ENCODE assay signal across 23 cellular contexts in the genomic region with DNA sequence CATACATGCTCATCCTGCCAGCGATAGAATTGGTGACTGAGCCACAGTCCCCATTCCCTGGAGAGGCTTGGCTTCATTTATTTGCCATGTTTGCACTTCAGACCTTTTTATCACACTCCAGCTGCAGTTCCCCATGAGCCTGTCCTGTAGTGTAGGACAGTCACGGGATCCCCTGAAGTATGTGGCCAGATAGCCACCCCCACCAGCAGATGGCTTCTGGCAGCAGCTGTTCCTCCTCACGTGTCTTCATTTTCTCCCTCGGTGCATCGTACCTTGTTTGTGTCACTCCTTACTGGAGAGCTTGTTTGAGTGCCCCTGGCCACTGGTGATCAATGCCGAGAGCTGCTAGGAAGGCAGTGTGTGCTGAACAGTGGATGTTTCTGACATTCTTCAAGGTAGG. TPM values are rescaled to one million over a fixed set of nuclear protein-coding genes. Genes with fewer than 3 reads are reported as not detected.
A peak's percentile ranks its signal among the peaks of the same experiment; 100 is the strongest.
DNase-seq lines count a peak whose midpoint lies in the region; ATAC-seq and TF ChIP-seq lines count a peak whose summit lies in the region.
"Had no signal": no experiment of that assay in that cellular context is flagged by ENCODE, and none has a peak within 500 bp of the region (broad histone marks: within the 10 kb centered on the region; RNA-seq: fewer than 3 reads in every experiment).

No MANE protein-coding gene starts in this region.

- H3K27me3 ChIP-seq in heart left ventricle = no peaks in the 10 kb centered on the region
- H3K27me3 ChIP-seq in psoas muscle (ENCODE audit: insufficient read depth in 3 of 3, low read length in 2 of 3) = no peaks in the 10 kb centered on the region
- no peaks in the 10 kb centered on the region for H3K27me3 ChIP-seq in CD8-positive, alpha-beta T cell (ENCODE audit: insufficient read depth, low read length)
- no peaks in the 10 kb centered on the region for H3K27me3 ChIP-seq in ovary
- H3K27me3 ChIP-seq: esophagus squamous epithelium, right lobe of liver had no signal

- WGBS in heart left ventricle, 4 donors = 40 to 49% (median 43%) methylated on average over 6 of the region's 6 CpGs
- WGBS in psoas muscle, 3 donors = 52 to 61% (median 53%) methylated on average over 6 of the region's 6 CpGs
- 45 to 58% (median 48%) methylated on average over 6 of the region's 6 CpGs for WGBS in ovary, 3 donors

- TF ChIP-seq CTCF in heart left ventricle (IDR thresholded peaks at IDR 0.05) (no peak), psoas muscle (IDR thresholded peaks at IDR 0.05) (no peak), ovary (IDR thresholded peaks at IDR 0.05) (no peak)
- no peak for TF ChIP-seq CTCF in CD8-positive, alpha-beta T cell (IDR thresholded peaks at IDR 0.05)

- peak; percentile 90 to 91 for DNase-seq in NCI-H187 (lab: John Stamatoyannopoulos, UW)
- peak; percentile 89 to 96 for DNase-seq in NCI-H524 (lab: John Stamatoyannopoulos, UW)
- DNase-seq in heart left ventricle = peak in 1 of 5 donors; percentile 48
- no peak for DNase-seq in psoas muscle
- DNase-seq in CD8-positive, alpha-beta T cell = no peak
- DNase-seq in ovary = no peak
- no peak for DNase-seq in SKM-1 (lab: John Stamatoyannopoulos, UW; ENCODE audit: unreplicated experiment)
- DNase-seq: activated CD4-positive, alpha-beta memory T cell treated with anti-CD3 and anti-CD28 coated beads, Interleukin-2, amount 10 ng/mL, durations not matched to agents 7 days and 5 days; amniotic stem cell; Calu3; effector CD4-positive, alpha-beta T cell; esophagus squamous epithelium; GF-D8; H9; NCI-H1105 treated with DMSO at 0.1 percent for 48 hours; NCI-H526; right lobe of liver; T-helper 2 cell; trophoblast cell had no signal

- peaks cover 4 to 96% (median 77%) of the 10 kb centered on the region in 9 donors for H3K36me3 ChIP-seq in heart left ventricle
- H3K36me3 ChIP-seq in psoas muscle (ENCODE audit: insufficient read depth in 1 of 2, low read depth in 1 of 2) = peaks cover 10 to 98% of the 10 kb centered on the region in 2 donors
- H3K36me3 ChIP-seq in CD8-positive, alpha-beta T cell (ENCODE audit: insufficient read depth, low read length) = peaks cover 36% of the 10 kb centered on the region
- H3K36me3 ChIP-seq in ovary = no peaks in the 10 kb centered on the region

- no peak overlapping the region for H3K27ac Mint-ChIP-seq in CD8-positive, alpha-beta T cell
- H3K27ac Mint-ChIP-seq: activated CD4-positive, alpha-beta memory T cell treated with anti-CD3 and anti-CD28 coated beads, Interleukin-2, amount 10 ng/mL, durations not matched to agents 7 days and 5 days; B cell; stimulated activated naive CD8-positive, alpha-beta T cell treated with anti-CD3 and anti-CD28 coated beads, Interleukin-15, Interleukin-2, amounts not matched to agents 100 ng/mL and 50 ng/mL, for 24 hours had no signal

- CTCF ChIA-PET in CD8-positive, alpha-beta T cell (lab: Charles Lee) = interaction anchor here (1.8 to 8.0 kb wide), 3 partner anchors 24 to 258 kb away, joined by 5 to 59 read pairs (median 6); no protein-coding TSS in a partner anchor

- H3K27ac ChIP-seq in heart left ventricle = peak overlapping the region in 10 of 12 donors; percentile 35 to 89 (median 74)
- peak overlapping the region; percentile 69 for H3K27ac ChIP-seq in psoas muscle
- no peak overlapping the region for H3K27ac ChIP-seq in CD8-positive, alpha-beta T cell (ENCODE audit: low read depth, low read length)
- H3K27ac ChIP-seq in ovary = no peak overlapping the region

- H3K4me3 ChIP-seq in heart left ventricle = no peak overlapping the region
- no peak overlapping the region for H3K4me3 ChIP-seq in psoas muscle
- H3K4me3 ChIP-seq in CD8-positive, alpha-beta T cell (ENCODE audit: low read depth, low read length) = no peak overlapping the region
- no peak overlapping the region for H3K4me3 ChIP-seq in ovary
- H3K4me3 ChIP-seq: esophagus squamous epithelium, right lobe of liver had no signal

- peaks cover 14 to 44% (median 26%) of the 10 kb centered on the region in 12 donors for H3K4me1 ChIP-seq in heart left ventricle
- peaks cover 5% of the 10 kb centered on the region for H3K4me1 ChIP-seq in psoas muscle
- no peaks in the 10 kb centered on the region for H3K4me1 ChIP-seq in CD8-positive, alpha-beta T cell (ENCODE audit: insufficient read depth, low read length)
- H3K4me1 ChIP-seq in ovary (ENCODE audit: insufficient read depth) = peaks cover 9% of the 10 kb centered on the region
- H3K4me1 ChIP-seq: right lobe of liver had no signal

- POLR2A ChIA-PET in CD8-positive, alpha-beta T cell (lab: Charles Lee) = no interaction called here

- H3K36me3 Mint-ChIP-seq in CD8-positive, alpha-beta T cell = peaks cover 89% of the 10 kb centered on the region

- ATAC-seq in heart left ventricle (peak in 3 of 4 donors; percentile 50 to 57 (median 53)), psoas muscle (no peak)
- ATAC-seq in CD8-positive, alpha-beta T cell = no peak
- ATAC-seq: right lobe of liver, WTC11 had no signal

- TF ChIP-seq POLR2A in heart left ventricle (IDR thresholded peaks at IDR 0.05) (no peak), ovary (IDR thresholded peaks at IDR 0.05) (no peak)

- H3K9me3 Mint-ChIP-seq in CD8-positive, alpha-beta T cell = no peaks in the 10 kb centered on the region
- H3K9me3 Mint-ChIP-seq: activated CD4-positive, alpha-beta memory T cell treated with anti-CD3 and anti-CD28 coated beads, Interleukin-2, amount 10 ng/mL, durations not matched to agents 7 days and 5 days; central memory CD8-positive, alpha-beta T cell; H9; stimulated activated naive CD8-positive, alpha-beta T cell treated with anti-CD3 and anti-CD28 coated beads, Interleukin-15, Interleukin-2, amounts not matched to agents 100 ng/mL and 50 ng/mL, for 24 hours; WTC11 had no signal

- H3K4me1 Mint-ChIP-seq in CD8-positive, alpha-beta T cell (ENCODE audit: low read depth) = no peaks in the 10 kb centered on the region
- H3K4me1 Mint-ChIP-seq: activated CD4-positive, alpha-beta memory T cell treated with anti-CD3 and anti-CD28 coated beads, Interleukin-2, amount 10 ng/mL, durations not matched to agents 7 days and 5 days; B cell; central memory CD8-positive, alpha-beta T cell had no signal

- TF ChIP-seq EP300 in ovary (IDR thresholded peaks at IDR 0.05) = no peak

- H3K9me3 ChIP-seq in heart left ventricle = no peaks in the 10 kb centered on the region
- H3K9me3 ChIP-seq in psoas muscle = no peaks in the 10 kb centered on the region
- H3K9me3 ChIP-seq in CD8-positive, alpha-beta T cell (ENCODE audit: low read length) = no peaks in the 10 kb centered on the region
- no peaks in the 10 kb centered on the region for H3K9me3 ChIP-seq in ovary
- H3K9me3 ChIP-seq: esophagus squamous epithelium, right lobe of liver had no signal

- H3K4me3 Mint-ChIP-seq in CD8-positive, alpha-beta T cell = no peak overlapping the region
- H3K4me3 Mint-ChIP-seq: activated CD4-positive, alpha-beta memory T cell treated with anti-CD3 and anti-CD28 coated beads, Interleukin-2, amount 10 ng/mL, durations not matched to agents 7 days and 5 days; B cell; central memory CD8-positive, alpha-beta T cell; H9; stimulated activated naive CD8-positive, alpha-beta T cell treated with anti-CD3 and anti-CD28 coated beads, Interleukin-15, Interleukin-2, amounts not matched to agents 100 ng/mL and 50 ng/mL, for 24 hours; WTC11 had no signal

- intact Hi-C loops in heart left ventricle (cut with DNase I) = loop anchor here (1.0 to 10.0 kb wide), 14 partner anchors 45 to 363 kb away; a partner anchor contains a TSS
- intact Hi-C loops in psoas muscle (cut with DNase I) = loop anchor here (1.0 to 2.0 kb wide), 2 partner anchors 257 to 258 kb away; no protein-coding TSS in a partner anchor
- intact Hi-C loops in CD8-positive, alpha-beta T cell (cut with DNase I, micrococcal nuclease) = loop anchor here in 1 of 2 experiments (1.0 to 2.0 kb wide), 3 partner anchors 197 to 361 kb away; no protein-coding TSS in a partner anchor
- intact Hi-C loops in ovary (cut with DNase I) = loop anchor here in 1 of 4 donors (10.0 kb wide), 2 partner anchors 197 to 247 kb away; a partner anchor contains a TSS

- no peaks in the 10 kb centered on the region for H3K27me3 Mint-ChIP-seq in CD8-positive, alpha-beta T cell (ENCODE audit: low read depth)
- H3K27me3 Mint-ChIP-seq: activated CD4-positive, alpha-beta memory T cell treated with anti-CD3 and anti-CD28 coated beads, Interleukin-2, amount 10 ng/mL, durations not matched to agents 7 days and 5 days; B cell; central memory CD8-positive, alpha-beta T cell; stimulated activated naive CD8-positive, alpha-beta T cell treated with anti-CD3 and anti-CD28 coated beads, Interleukin-15, Interleukin-2, amounts not matched to agents 100 ng/mL and 50 ng/mL, for 24 hours had no signal

RNA-seq across cellular contexts. Expression of a gene that starts 40.2 kb away (rescaled TPM):
- total RNA-seq in heart left ventricle (10 to 100 TPM; 45.7 to 82.7 (median 53.8) TPM), psoas muscle (10 to 100 TPM; 41.7 to 50.8 (median 46.3) TPM), ovary (10 to 100 TPM; 21.9 to 53.4 (median 33.5) TPM)
- polyA plus RNA-seq in heart left ventricle (10 to 100 TPM; 19.1 to 24.4 TPM), psoas muscle (10 to 100 TPM; 13.5 to 45.0 (median 14.4) TPM), ovary (10 to 100 TPM; 12.1 to 27.8 TPM)
- 10 to 100 TPM; 16.5 to 17.8 TPM for total RNA-seq in CD8-positive, alpha-beta T cell

RNA-seq across cellular contexts. Expression of a gene that starts 40.5 kb away (rescaled TPM):
- total RNA-seq in heart left ventricle (10 to 100 TPM; 20.8 to 52.3 (median 37.1) TPM), psoas muscle (10 to 100 TPM; 13.0 to 21.8 (median 17.9) TPM), ovary (10 to 100 TPM; 21.9 to 47.9 (median 38.0) TPM)
- polyA plus RNA-seq in heart left ventricle (10 to 100 TPM in 1 of 2 donors, 1 to 10 TPM in 1; 9.5 to 47.6 TPM), psoas muscle (10 to 100 TPM in 2 of 3 donors, 1 to 10 TPM in 1; 7.4 to 16.0 (median 11.6) TPM), ovary (10 to 100 TPM; 21.6 to 70.6 TPM)
- 10 to 100 TPM; 26.2 to 31.3 TPM for total RNA-seq in CD8-positive, alpha-beta T cell

RNA-seq across cellular contexts. Expression of a gene that starts 55.7 kb away (rescaled TPM):
- total RNA-seq in heart left ventricle (10 to 100 TPM; 29.5 to 43.3 (median 34.4) TPM), psoas muscle (10 to 100 TPM; 28.5 to 43.3 (median 38.1) TPM), ovary (10 to 100 TPM; 20.2 to 94.9 (median 41.0) TPM)
- polyA plus RNA-seq in heart left ventricle (10 to 100 TPM; 38.1 to 43.4 TPM), psoas muscle (10 to 100 TPM; 17.3 to 34.6 (median 24.7) TPM), ovary (10 to 100 TPM; 21.5 to 33.2 TPM)
- 10 to 100 TPM; 10.2 to 11.7 TPM for total RNA-seq in CD8-positive, alpha-beta T cell

RNA-seq across cellular contexts. Expression of a gene that starts 56.0 kb away (rescaled TPM):
- total RNA-seq in heart left ventricle (10 to 100 TPM in 5 of 9 donors, 1 to 10 TPM in 4; 7.9 to 14.9 (median 10.1) TPM), psoas muscle (10 to 100 TPM in 1 of 4 donors, 1 to 10 TPM in 3; 7.5 to 11.4 (median 8.7) TPM), ovary (10 to 100 TPM in 5 of 7 donors, 1 to 10 TPM in 2; 7.4 to 66.4 (median 18.6) TPM)
- polyA plus RNA-seq in heart left ventricle (10 to 100 TPM; 13.4 to 13.9 TPM), psoas muscle (10 to 100 TPM in 2 of 3 donors, 1 to 10 TPM in 1; 6.4 to 10.5 (median 10.2) TPM), ovary (10 to 100 TPM; 14.0 to 21.1 TPM)
- 10 to 100 TPM; 11.5 to 13.9 TPM for total RNA-seq in CD8-positive, alpha-beta T cell

Comparison
In these comparisons a context has a peak if more than half of its experiments do, and no peak if none do; other contexts are left out.
1. DNase-seq: peak in NCI-H187 (2 of 2) and NCI-H524 (2 of 2); none in psoas muscle (0 of 2), CD8-positive, alpha-beta T cell (0 of 7), ovary (0 of 5) and SKM-1 (single experiment).
2. ATAC-seq: peak in heart left ventricle (3 of 4); none in psoas muscle (0 of 4) and CD8-positive, alpha-beta T cell (single experiment).
3. H3K27ac ChIP-seq: peak in heart left ventricle (10 of 12) and psoas muscle (single experiment); none in CD8-positive, alpha-beta T cell (single experiment) and ovary (0 of 2).